ENCODE assay signal across 12 cellular contexts in the genomic region with DNA sequence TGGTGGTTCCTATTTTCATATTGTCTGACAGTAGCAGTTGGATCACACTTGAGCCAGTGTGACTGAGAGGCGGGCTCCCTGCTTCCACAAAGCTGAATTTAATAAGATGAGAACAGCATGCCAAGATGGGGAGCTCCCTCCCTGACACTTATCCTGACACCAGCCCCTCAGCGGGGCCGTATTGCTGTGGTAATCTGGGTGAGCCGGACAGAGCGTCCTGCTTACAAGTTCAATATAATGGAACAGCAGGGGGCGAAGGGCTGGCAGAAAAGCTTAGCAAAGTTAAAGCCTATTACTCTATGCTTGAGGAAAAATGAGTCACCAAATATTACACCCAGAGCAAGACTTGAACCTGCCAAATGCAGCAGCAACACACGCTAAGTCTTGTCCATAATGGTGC.
A peak's percentile ranks its signal among the peaks of the same experiment; 100 is the strongest.
DNase-seq lines count a peak whose midpoint lies in the region; ATAC-seq and TF ChIP-seq lines count a peak whose summit lies in the region.
"Had no signal": no experiment of that assay in that cellular context is flagged by ENCODE, and none has a peak within 500 bp of the region (broad histone marks: within the 10 kb centered on the region; RNA-seq: fewer than 3 reads in every experiment).

No MANE protein-coding gene starts in this region.

- H3K36me3 ChIP-seq in HAP-1 (replicated peaks), result no peaks in the 10 kb centered on the region
- H3K36me3 ChIP-seq: stomach had no signal

- no peak overlapping the region for H3K4me3 ChIP-seq in HAP-1
- H3K4me3 ChIP-seq: PC-9, smooth muscle cell, stomach had no signal

- DNase-seq in HAP-1 (ENCODE audit: low spot score in 2 of 2) (peak; percentile 21 to 37), RPMI7951 (ENCODE audit: low read depth) (peak; percentile 52), foreskin keratinocyte (peak in 1 of 2 donors; percentile 23), retina (peak; percentile 69), GM19240 (ENCODE audit: insufficient read length, low spot score) (no peak), COR-L47 (lab: John Stamatoyannopoulos, UW) (no peak)
- no peak for DNase-seq in activated CD8-positive, alpha-beta memory T cell treated with anti-CD3 and anti-CD28 coated beads, Interleukin-2, amount 50 U/mL, for 4 hours
- DNase-seq: activated CD4-positive, alpha-beta T cell treated with anti-CD3 and anti-CD28 coated beads, Interleukin-2, amount 50 U/mL, for 1 hour; caudate nucleus; PC-9; stomach had no signal

- no peaks in the 10 kb centered on the region for H3K27me3 ChIP-seq in HAP-1 (ENCODE audit: low read depth)
- peaks cover 2% of the 10 kb centered on the region for H3K27me3 ChIP-seq in foreskin keratinocyte
- H3K27me3 ChIP-seq: stomach had no signal

- no peak overlapping the region for H3K27ac ChIP-seq in foreskin keratinocyte
- H3K27ac ChIP-seq: PC-9, stomach had no signal

- H3K4me1 ChIP-seq in HAP-1 (no peaks in the 10 kb centered on the region), foreskin keratinocyte (no peaks in the 10 kb centered on the region)
- H3K4me1 ChIP-seq: stomach had no signal

- peak; percentile 57 for ATAC-seq in foreskin keratinocyte

- peak; percentile 32 for TF ChIP-seq CTCF in foreskin keratinocyte (conservative IDR thresholded peaks at IDR 0.05)

- in situ Hi-C loops in HAP-1 (cut with MboI; ENCODE audit: low sequenced_read_pairs), result no loop called here

- H3K9me3 ChIP-seq in HAP-1, result no peaks in the 10 kb centered on the region
- H3K9me3 ChIP-seq: stomach had no signal

Comparison
In these comparisons a context has a peak if more than half of its experiments do, and no peak if none do; other contexts are left out.
1. DNase-seq: peak in HAP-1 (2 of 2), RPMI7951 (single experiment) and retina (single experiment); none in activated CD8-positive, alpha-beta memory T cell treated with anti-CD3 and anti-CD28 coated beads, Interleukin-2, amount 50 U/mL, for 4 hours (single experiment), GM19240 (single experiment) and COR-L47 (single experiment).